Comparison of ENCODE assay signal across 1 cellular context in genomic region chr12:100234166-100234565, GRCh38.
TF ChIP-seq lines count a peak whose summit lies in the region.

No MANE protein-coding gene starts in this region.

TF ChIP-seq in GM23338, 12 proteins besides CTCF, POLR2A, EP300 and RAD21 (continued from another document):
- TF ChIP-seq ZNF462 (CRISPR knock-in tag; IDR thresholded peaks at IDR 0.05) (no peak), REST (IDR thresholded peaks at IDR 0.05; ENCODE audit: unreplicated experiment) (no peak), NANOG (IDR thresholded peaks at IDR 0.05; ENCODE audit: borderline replicate concordance) (no peak), EZH2 (IDR thresholded peaks at IDR 0.05; ENCODE audit: low read depth, unreplicated experiment) (no peak), STAT1 (IDR thresholded peaks at IDR 0.05; ENCODE audit: unreplicated experiment) (no peak)
